In the genomic region with DNA sequence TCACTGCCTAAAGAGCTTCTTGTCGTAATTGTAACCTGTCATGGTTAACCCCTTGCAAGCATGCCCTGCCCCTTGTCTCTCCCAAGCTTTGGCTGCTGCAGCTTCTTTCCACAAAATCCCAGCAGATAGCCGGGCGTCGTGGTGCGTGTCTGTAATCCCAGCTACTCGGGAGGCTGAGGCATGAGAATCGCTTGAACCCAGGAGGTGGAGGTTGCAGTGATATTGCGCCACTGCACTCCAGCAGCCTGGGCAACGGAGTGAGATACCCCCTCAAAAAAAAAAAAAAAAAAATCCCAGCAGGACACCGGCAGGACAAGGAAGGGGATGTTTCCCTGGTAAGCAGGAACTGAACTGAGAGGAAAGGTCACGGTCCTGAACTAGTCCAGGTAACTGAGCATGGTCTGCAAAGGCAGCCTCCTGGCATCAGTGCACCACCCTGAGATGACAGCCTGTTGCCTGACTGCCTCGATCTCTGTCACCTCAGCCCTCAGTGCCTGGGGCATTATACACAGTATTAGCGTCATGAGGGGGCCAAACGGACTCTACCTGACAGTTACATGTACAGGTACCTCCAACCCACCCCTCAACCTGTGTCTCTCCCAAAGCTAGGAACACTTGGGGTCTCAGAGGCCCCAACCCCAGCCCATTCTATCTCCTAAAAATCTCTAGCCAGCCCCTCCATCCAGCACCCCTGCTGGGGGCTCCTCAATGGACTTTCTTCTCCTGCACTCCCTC, we compare ENCODE assay signal across 17 cellular contexts. TPM values are rescaled to one million over a fixed set of nuclear protein-coding genes. Genes with fewer than 3 reads are reported as not detected.
DNase-seq lines count a peak whose midpoint lies in the region; ATAC-seq and TF ChIP-seq lines count a peak whose summit lies in the region.
"Had no signal": no experiment of that assay in that cellular context is flagged by ENCODE, and none has a peak within 500 bp of the region (broad histone marks: within the 10 kb centered on the region; RNA-seq: fewer than 3 reads in every experiment).

No MANE protein-coding gene starts in this region.

- H3K4me1 ChIP-seq in CD8-positive, alpha-beta memory T cell (ENCODE audit: insufficient read depth, low read length), result peaks cover 5% of the 10 kb centered on the region
- peaks cover 10% of the 10 kb centered on the region for H3K4me1 ChIP-seq in HEK293 (ENCODE audit: control insufficient read depth, insufficient read depth, low read length)

- CTCF ChIA-PET in CD8-positive, alpha-beta memory T cell (lab: Charles Lee), result interaction anchor here (1.5 to 2.8 kb wide), 2 partner anchors 10 to 14 kb away, joined by 5 to 9 read pairs; no protein-coding TSS in a partner anchor
- CTCF ChIA-PET in HEK293 (lab: Yijun Ruan, JAX), result interaction anchor here (0.7 to 1.4 kb wide), 2 partner anchors 10 to 24 kb away, joined by 3 to 4 read pairs; no protein-coding TSS in a partner anchor

- POLR2A ChIA-PET in CD8-positive, alpha-beta memory T cell (lab: Charles Lee), result interaction anchor here (1.1 kb wide), 1 partner anchor 12 kb away, joined by 3 read pairs; no protein-coding TSS in a partner anchor
- POLR2A ChIA-PET in HEK293 (lab: Yijun Ruan, JAX), result interaction anchor here (1.0 to 2.4 kb wide), 5 partner anchors 10 to 32 kb away, joined by 3 to 11 read pairs (median 8); a partner anchor contains a TSS

- peaks cover 0 to 2% (median 0%) of the 10 kb centered on the region in 3 donors for H3K36me3 Mint-ChIP-seq in CD8-positive, alpha-beta memory T cell
- no peaks in the 10 kb centered on the region for H3K36me3 Mint-ChIP-seq in nephron progenitor cell (ENCODE audit: low read depth)
- H3K36me3 Mint-ChIP-seq: activated naive CD8-positive, alpha-beta T cell treated with anti-CD3 and anti-CD28 coated beads, Interleukin-2, amount 10 ng/mL, durations not matched to agents 7 days and 5 days had no signal

- H3K27me3 Mint-ChIP-seq in CD8-positive, alpha-beta memory T cell, result peaks cover 18 to 23% of the 10 kb centered on the region in 2 donors
- peaks cover 52% of the 10 kb centered on the region for H3K27me3 Mint-ChIP-seq in nephron progenitor cell (ENCODE audit: low read depth, poor library complexity)

- no peaks in the 10 kb centered on the region for H3K9me3 Mint-ChIP-seq in CD8-positive, alpha-beta memory T cell
- H3K9me3 Mint-ChIP-seq in nephron progenitor cell, result no peaks in the 10 kb centered on the region
- H3K9me3 Mint-ChIP-seq: activated naive CD8-positive, alpha-beta T cell treated with anti-CD3 and anti-CD28 coated beads, Interleukin-2, amount 10 ng/mL, durations not matched to agents 7 days and 5 days had no signal

- H3K27me3 ChIP-seq in CD8-positive, alpha-beta memory T cell (ENCODE audit: insufficient read depth, low read length, poor library complexity, severe bottlenecking), result peaks cover 9% of the 10 kb centered on the region
- H3K27me3 ChIP-seq: upper lobe of right lung had no signal

- no peak for ATAC-seq in HG03457 (IDR thresholded peaks at IDR 0.05; ENCODE audit: unreplicated experiment)
- ATAC-seq in GM19328 (IDR thresholded peaks at IDR 0.05; ENCODE audit: unreplicated experiment), result no peak
- ATAC-seq: left colon, right cardiac atrium, upper lobe of right lung had no signal

- no peak overlapping the region for H3K4me3 ChIP-seq in CD8-positive, alpha-beta memory T cell (ENCODE audit: low read length)
- H3K4me3 ChIP-seq in HEK293 (ENCODE audit: low read depth, low read length), result no peak overlapping the region
- H3K4me3 ChIP-seq: upper lobe of right lung had no signal

- peak overlapping the region in 6 of 7 donors; percentile 5 to 92 (median 66) for H3K4me3 Mint-ChIP-seq in CD8-positive, alpha-beta memory T cell
- H3K4me3 Mint-ChIP-seq in nephron progenitor cell, result peak overlapping the region; percentile 83

- H3K36me3 ChIP-seq in CD8-positive, alpha-beta memory T cell (ENCODE audit: insufficient read depth, low read length), result no peaks in the 10 kb centered on the region
- peaks cover 0 to 8% of the 10 kb centered on the region in 2 experiments; a peak in 1 of 3 replicates for H3K36me3 ChIP-seq in HEK293 (ENCODE audit: control insufficient read depth in 2 of 2, insufficient read depth in 1 of 2, low read length in 2 of 2)
- H3K36me3 ChIP-seq: upper lobe of right lung had no signal

- H3K27ac ChIP-seq in CD8-positive, alpha-beta memory T cell (ENCODE audit: low read depth, low read length), result no peak overlapping the region
- H3K27ac ChIP-seq in HEK293 (ENCODE audit: extremely low read depth, low read depth, low read length), result no peak overlapping the region
- H3K27ac ChIP-seq: upper lobe of right lung had no signal

- no peak for TF ChIP-seq CTCF in HEK293 (tag by site-specific recombination; IDR thresholded peaks at IDR 0.05)
- no peak for TF ChIP-seq CTCF in nephron progenitor cell (IDR thresholded peaks at IDR 0.05)

- H3K27ac Mint-ChIP-seq in CD8-positive, alpha-beta memory T cell, result peak overlapping the region in 3 of 8 donors; percentile 44 to 52 (median 51)
- H3K27ac Mint-ChIP-seq in nephron progenitor cell, result no peak overlapping the region

- H3K9me3 ChIP-seq in CD8-positive, alpha-beta memory T cell (ENCODE audit: low read length), result no peaks in the 10 kb centered on the region
- no peaks in the 10 kb centered on the region for H3K9me3 ChIP-seq in HEK293 (ENCODE audit: control insufficient read depth, insufficient read depth, low read depth, low read length)
- H3K9me3 ChIP-seq: upper lobe of right lung had no signal

- DNase-seq in CD8-positive, alpha-beta memory T cell, result peak in 1 of 5 donors; percentile 17
- DNase-seq in cerebellar cortex (ENCODE audit: low spot score), result peak; percentile 34
- DNase-seq in nephron progenitor cell, result no peak
- no peak for DNase-seq in NCI-H510A (lab: John Stamatoyannopoulos, UW)
- DNase-seq in activated CD4-positive, alpha-beta T cell treated with anti-CD3 and anti-CD28 coated beads for 1 hour, result no peak
- DNase-seq: activated CD4-positive, alpha-beta T cell treated with anti-CD3 and anti-CD28 coated beads, Interleukin-2, amount 50 U/mL, for 48 hours; cerebellar nuclear complex; left colon; NCI-H2107; right cardiac atrium; stimulated activated CD4-positive, alpha-beta T cell treated with anti-CD3 and anti-CD28 coated beads, Interleukin-4, amount 100 ng/mL, for 1 hour; T1000; upper lobe of right lung had no signal

- H3K4me1 Mint-ChIP-seq in CD8-positive, alpha-beta memory T cell, result peaks cover 13 to 28% (median 16%) of the 10 kb centered on the region in 3 donors
- H3K4me1 Mint-ChIP-seq in nephron progenitor cell, result peaks cover 33% of the 10 kb centered on the region

TF ChIP-seq in HEK293, 187 proteins besides CTCF, POLR2A, EP300 and RAD21:
- TF ChIP-seq ZNF37A (tag by site-specific recombination; IDR thresholded peaks at IDR 0.05) (no peak), SCRT2 (tag by site-specific recombination; IDR thresholded peaks at IDR 0.05) (peak; percentile 47), ZNF600 (tag by site-specific recombination; IDR thresholded peaks at IDR 0.05) (peak; percentile 41; the same call in 1 of the 2 replicates)
- TF ChIP-seq, protein P1, sequence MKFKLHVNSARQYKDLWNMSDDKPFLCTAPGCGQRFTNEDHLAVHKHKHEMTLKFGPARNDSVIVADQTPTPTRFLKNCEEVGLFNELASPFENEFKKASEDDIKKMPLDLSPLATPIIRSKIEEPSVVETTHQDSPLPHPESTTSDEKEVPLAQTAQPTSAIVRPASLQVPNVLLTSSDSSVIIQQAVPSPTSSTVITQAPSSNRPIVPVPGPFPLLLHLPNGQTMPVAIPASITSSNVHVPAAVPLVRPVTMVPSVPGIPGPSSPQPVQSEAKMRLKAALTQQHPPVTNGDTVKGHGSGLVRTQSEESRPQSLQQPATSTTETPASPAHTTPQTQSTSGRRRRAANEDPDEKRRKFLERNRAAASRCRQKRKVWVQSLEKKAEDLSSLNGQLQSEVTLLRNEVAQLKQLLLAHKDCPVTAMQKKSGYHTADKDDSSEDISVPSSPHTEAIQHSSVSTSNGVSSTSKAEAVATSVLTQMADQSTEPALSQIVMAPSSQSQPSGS (tag by site-specific recombination; IDR thresholded peaks at IDR 0.05; ENCODE audit: low read depth), result no peak
TF ChIP-seq in HEK293: peak in this region for 2.

RNA-seq across cellular contexts. Expression of a gene that starts 1.8 kb away (rescaled TPM):
- 1 to 10 TPM in 1 of 2 experiments, under 1 TPM in 1; 0.97 to 1.0 TPM for total RNA-seq in CD8-positive, alpha-beta memory T cell
- polyA plus RNA-seq in CD8-positive, alpha-beta memory T cell, result 0.35 TPM

RNA-seq across cellular contexts. Expression of a gene that starts 11.9 kb away (rescaled TPM):
- total RNA-seq in CD8-positive, alpha-beta memory T cell, result 10 to 100 TPM; 26.7 to 27.0 TPM
- polyA plus RNA-seq in CD8-positive, alpha-beta memory T cell, result 14.6 TPM

RNA-seq across cellular contexts. Expression of a gene that starts 11.9 kb away (rescaled TPM):
- total RNA-seq in CD8-positive, alpha-beta memory T cell, result 1 to 10 TPM; 6.0 to 6.8 TPM
- 7.5 TPM for polyA plus RNA-seq in CD8-positive, alpha-beta memory T cell

RNA-seq across cellular contexts. Expression of a gene that starts 32.9 kb away (rescaled TPM):
- total RNA-seq in CD8-positive, alpha-beta memory T cell, result 10 to 100 TPM; 75.3 to 77.9 TPM
- 58.1 TPM for polyA plus RNA-seq in CD8-positive, alpha-beta memory T cell

RNA-seq across cellular contexts. Expression of a gene that starts 37.7 kb away (rescaled TPM):
- 10 to 100 TPM; 90.4 to 98.2 TPM for total RNA-seq in CD8-positive, alpha-beta memory T cell
- 60.8 TPM for polyA plus RNA-seq in CD8-positive, alpha-beta memory T cell
